Comparison of ENCODE assay signal across 10 cellular contexts in the genomic region with DNA sequence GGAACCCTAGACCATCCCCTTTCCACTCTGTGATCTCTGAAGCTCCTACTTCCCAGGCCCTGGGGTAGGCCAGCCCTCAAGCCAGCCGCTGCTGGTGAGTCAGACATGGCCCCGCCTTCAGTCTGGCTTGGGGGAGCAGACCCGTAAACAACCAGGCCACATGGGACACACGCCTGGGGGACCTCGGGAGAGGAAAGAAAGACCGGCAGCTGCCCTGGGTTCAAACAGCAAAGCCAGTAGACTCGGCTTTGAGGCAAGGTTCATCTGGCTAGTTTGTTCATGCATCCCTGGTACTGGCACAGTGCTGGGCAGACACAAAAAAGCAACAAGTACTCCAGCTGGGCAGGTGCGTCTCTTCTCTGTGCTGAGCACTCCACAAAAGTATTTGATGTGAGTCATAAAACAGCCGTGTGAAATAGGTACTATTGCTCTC.
DNase-seq lines count a peak whose midpoint lies in the region; ATAC-seq, FAIRE-seq and TF ChIP-seq lines count a peak whose summit lies in the region.
"Had no signal": no experiment of that assay in that cellular context is flagged by ENCODE, and none has a peak within 500 bp of the region (broad histone marks: within the 10 kb centered on the region; RNA-seq: fewer than 3 reads in every experiment).

No MANE protein-coding gene starts in this region.

- POLR2A ChIA-PET in GM12878 (lab: Charles Lee) = interaction anchor here (0.6 kb wide), 1 partner anchor 72 kb away, joined by 3 read pairs; no protein-coding TSS in a partner anchor

- H2AFZ ChIP-seq in GM12878 (ENCODE audit: control insufficient read depth, low read depth, low read length) = no peak overlapping the region
- H2AFZ ChIP-seq in MM.1S (ENCODE audit: low read length) = no peak overlapping the region

- SMC1A ChIA-PET in GM12878 (lab: Charles Lee; ENCODE audit: uncharacterized antibody, unreplicated experiment) = interaction anchor here (1.3 kb wide), 1 partner anchor 37 kb away, joined by 3 read pairs; no protein-coding TSS in a partner anchor

- no peak overlapping the region for H3K4me3 ChIP-seq in GM12878
- no peak overlapping the region for H3K4me3 ChIP-seq in MM.1S (ENCODE audit: low read length)

- no peaks in the 10 kb centered on the region for H3K36me3 ChIP-seq in GM12878 (ENCODE audit: control insufficient read depth in 2 of 2, insufficient read depth in 2 of 2, low read length in 1 of 2)
- no peaks in the 10 kb centered on the region for H3K36me3 ChIP-seq in MM.1S (replicated peaks; ENCODE audit: insufficient read depth, low read length)

- DNase-seq in DMS53 treated with DMSO at 0.1 percent for 48 hours (lab: John Stamatoyannopoulos, UW; ENCODE audit: unreplicated experiment) = peak; percentile 61
- peak; percentile 69 for DNase-seq in M059J (ENCODE audit: low read depth)
- no peak for DNase-seq in GM12878 (ENCODE audit: low read depth, low spot score)
- DNase-seq in mesenteric fat pad (ENCODE audit: low spot score) = peak; percentile 82
- DNase-seq in SHP77 treated with DMSO at 0.1 percent for 48 hours (lab: John Stamatoyannopoulos, UW) = no peak
- no peak for DNase-seq in G401 (ENCODE audit: low spot score)
- no peak for DNase-seq in D341Med (ENCODE audit: low spot score)
- no peak for DNase-seq in MM.1S
- DNase-seq: activated CD4-positive, alpha-beta T cell treated with anti-CD3 and anti-CD28 coated beads, Interleukin-2, amount 50 U/mL, for 4 hours; NCI-H2029 treated with DMSO at 0.1 percent for 48 hours had no signal

- CTCF ChIA-PET in GM12878 (lab: Yijun Ruan, JAX) = interaction anchor here (1.7 to 2.7 kb wide), 2 partner anchors 10 to 14 kb away, joined by 8 to 10 read pairs; no protein-coding TSS in a partner anchor

- peak; percentile 34; the same call in 2 of the 3 replicates for ATAC-seq in GM12878

- no peak overlapping the region for H3K4me2 ChIP-seq in GM12878 (ENCODE audit: control insufficient read depth, insufficient read depth)
- H3K4me2 ChIP-seq in MM.1S (ENCODE audit: low read depth, low read length) = no peak overlapping the region

- H3K4me1 ChIP-seq in GM12878 (ENCODE audit: control insufficient read depth, insufficient read depth, low read length) = no peaks in the 10 kb centered on the region
- H3K4me1 ChIP-seq in MM.1S (ENCODE audit: low read length) = no peaks in the 10 kb centered on the region

- TF ChIP-seq CTCF in GM12878 (IDR thresholded peaks at IDR 0.05 in 2 of 3, conservative IDR thresholded peaks at IDR 0.05 in 1 of 3; ENCODE audit: control insufficient read depth in 2 of 3, extremely low read depth in 1 of 3, insufficient read depth in 1 of 3, low read depth in 3 of 3, low read length in 3 of 3) (no peak), MM.1S (IDR thresholded peaks at IDR 0.05; ENCODE audit: low read length) (no peak)

- no peak overlapping the region for H3K9ac ChIP-seq in GM12878 (ENCODE audit: control insufficient read depth, insufficient read depth, low read length)
- no peak overlapping the region for H3K9ac ChIP-seq in MM.1S (ENCODE audit: low read length)

- 4% methylated on average over 9 of the region's 9 CpGs for WGBS in GM12878 (ENCODE audit: insufficient coverage, insufficient replicate concordance, low lambda C conversion rate, missing lambda C conversion rate)

- no peak for TF ChIP-seq POLR2A in GM12878 (IDR thresholded peaks at IDR 0.05; ENCODE audit: low read depth, low read length)

- in situ Hi-C loops in GM12878 (cut with MboI) (no loop called here), G401 (cut with HindIII; ENCODE audit: low sequenced_read_pairs) (no loop called here)

- H3K9me3 ChIP-seq in GM12878 (replicated peaks; ENCODE audit: control insufficient read depth, insufficient read depth, low read length) (no peaks in the 10 kb centered on the region), MM.1S (replicated peaks; ENCODE audit: insufficient read depth, low read length) (no peaks in the 10 kb centered on the region)

- no peak for TF ChIP-seq EP300 in GM12878 (IDR thresholded peaks at IDR 0.05; ENCODE audit: borderline replicate concordance in 1 of 2, control insufficient read depth in 1 of 2, low read depth in 2 of 2, low read length in 2 of 2)

- no peaks in the 10 kb centered on the region for H3K79me2 ChIP-seq in GM12878 (ENCODE audit: control insufficient read depth, insufficient read depth, low read length)
- no peaks in the 10 kb centered on the region for H3K79me2 ChIP-seq in MM.1S (ENCODE audit: low read length)

- H3K27me3 ChIP-seq in GM12878 (replicated peaks in 1 of 2; ENCODE audit: control insufficient read depth in 2 of 2, insufficient read depth in 2 of 2, low read length in 1 of 2) (no peaks in the 10 kb centered on the region; a peak in 1 of 4 replicates), MM.1S (replicated peaks; ENCODE audit: insufficient read depth, low read length) (no peaks in the 10 kb centered on the region)

- no peaks in the 10 kb centered on the region for H3K9me2 ChIP-seq in MM.1S (replicated peaks; ENCODE audit: insufficient read depth, low read length)

- no peak for FAIRE-seq in GM12878 (lab: Jason Lieb, UNC)

- no peak for TF ChIP-seq RAD21 in GM12878 (IDR thresholded peaks at IDR 0.05; ENCODE audit: insufficient read depth, low read depth, low read length)

- intact Hi-C loops in GM12878 (cut with micrococcal nuclease; ENCODE audit: unreplicated experiment) = no loop called here

- no peak overlapping the region for H3K27ac ChIP-seq in GM12878 (ENCODE audit: control insufficient read depth, insufficient read depth)
- H3K27ac ChIP-seq in MM.1S (ENCODE audit: low read length) = no peak overlapping the region

- BruUV-seq in GM12878 (replicated peaks; lab: Mats Ljungman, UMichigan) = no TSS peak

- H3F3A ChIP-seq in MM.1S (ENCODE audit: insufficient read depth, low read length) = no peaks in the 10 kb centered on the region

- H4K20me1 ChIP-seq in GM12878 (ENCODE audit: control insufficient read depth, insufficient read depth) (no peaks in the 10 kb centered on the region), MM.1S (ENCODE audit: insufficient read depth, low read length) (no peaks in the 10 kb centered on the region)

- RAD21 ChIA-PET in GM12878 (lab: Charles Lee; ENCODE audit: unreplicated experiment) = no interaction called here

TF ChIP-seq in GM12878, 131 proteins besides CTCF, POLR2A, EP300 and RAD21 (continues in another document):
- TF ChIP-seq SIX5 (IDR thresholded peaks at IDR 0.05; ENCODE audit: low read depth, low read length, severe bottlenecking) (no peak), CBX3 (IDR thresholded peaks at IDR 0.05; ENCODE audit: borderline replicate concordance, low read depth) (no peak), E2F4 (IDR thresholded peaks at IDR 0.05; ENCODE audit: low read depth, low read length) (no peak), KAT2A (conservative IDR thresholded peaks at IDR 0.05; ENCODE audit: control insufficient read depth, low read depth, low read length) (no peak), SUZ12 (IDR thresholded peaks at IDR 0.05; ENCODE audit: unreplicated experiment) (no peak), BRCA1 (IDR thresholded peaks at IDR 0.05; ENCODE audit: low read depth, low read length) (no peak), TCF3 (IDR thresholded peaks at IDR 0.05; ENCODE audit: borderline replicate concordance, insufficient read depth, low read depth, low read length) (no peak)
- TF ChIP-seq, protein P1, sequence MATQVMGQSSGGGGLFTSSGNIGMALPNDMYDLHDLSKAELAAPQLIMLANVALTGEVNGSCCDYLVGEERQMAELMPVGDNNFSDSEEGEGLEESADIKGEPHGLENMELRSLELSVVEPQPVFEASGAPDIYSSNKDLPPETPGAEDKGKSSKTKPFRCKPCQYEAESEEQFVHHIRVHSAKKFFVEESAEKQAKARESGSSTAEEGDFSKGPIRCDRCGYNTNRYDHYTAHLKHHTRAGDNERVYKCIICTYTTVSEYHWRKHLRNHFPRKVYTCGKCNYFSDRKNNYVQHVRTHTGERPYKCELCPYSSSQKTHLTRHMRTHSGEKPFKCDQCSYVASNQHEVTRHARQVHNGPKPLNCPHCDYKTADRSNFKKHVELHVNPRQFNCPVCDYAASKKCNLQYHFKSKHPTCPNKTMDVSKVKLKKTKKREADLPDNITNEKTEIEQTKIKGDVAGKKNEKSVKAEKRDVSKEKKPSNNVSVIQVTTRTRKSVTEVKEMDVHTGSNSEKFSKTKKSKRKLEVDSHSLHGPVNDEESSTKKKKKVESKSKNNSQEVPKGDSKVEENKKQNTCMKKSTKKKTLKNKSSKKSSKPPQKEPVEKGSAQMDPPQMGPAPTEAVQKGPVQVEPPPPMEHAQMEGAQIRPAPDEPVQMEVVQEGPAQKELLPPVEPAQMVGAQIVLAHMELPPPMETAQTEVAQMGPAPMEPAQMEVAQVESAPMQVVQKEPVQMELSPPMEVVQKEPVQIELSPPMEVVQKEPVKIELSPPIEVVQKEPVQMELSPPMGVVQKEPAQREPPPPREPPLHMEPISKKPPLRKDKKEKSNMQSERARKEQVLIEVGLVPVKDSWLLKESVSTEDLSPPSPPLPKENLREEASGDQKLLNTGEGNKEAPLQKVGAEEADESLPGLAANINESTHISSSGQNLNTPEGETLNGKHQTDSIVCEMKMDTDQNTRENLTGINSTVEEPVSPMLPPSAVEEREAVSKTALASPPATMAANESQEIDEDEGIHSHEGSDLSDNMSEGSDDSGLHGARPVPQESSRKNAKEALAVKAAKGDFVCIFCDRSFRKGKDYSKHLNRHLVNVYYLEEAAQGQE (IDR thresholded peaks at IDR 0.05; ENCODE audit: low read depth, low read length) = no peak
- TF ChIP-seq, protein P2, sequence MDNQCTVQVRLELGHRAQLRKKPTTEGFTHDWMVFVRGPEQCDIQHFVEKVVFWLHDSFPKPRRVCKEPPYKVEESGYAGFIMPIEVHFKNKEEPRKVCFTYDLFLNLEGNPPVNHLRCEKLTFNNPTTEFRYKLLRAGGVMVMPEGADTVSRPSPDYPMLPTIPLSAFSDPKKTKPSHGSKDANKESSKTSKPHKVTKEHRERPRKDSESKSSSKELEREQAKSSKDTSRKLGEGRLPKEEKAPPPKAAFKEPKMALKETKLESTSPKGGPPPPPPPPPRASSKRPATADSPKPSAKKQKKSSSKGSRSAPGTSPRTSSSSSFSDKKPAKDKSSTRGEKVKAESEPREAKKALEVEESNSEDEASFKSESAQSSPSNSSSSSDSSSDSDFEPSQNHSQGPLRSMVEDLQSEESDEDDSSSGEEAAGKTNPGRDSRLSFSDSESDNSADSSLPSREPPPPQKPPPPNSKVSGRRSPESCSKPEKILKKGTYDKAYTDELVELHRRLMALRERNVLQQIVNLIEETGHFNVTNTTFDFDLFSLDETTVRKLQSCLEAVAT (IDR thresholded peaks at IDR 0.05) = no peak

Comparison
In these comparisons a context has a peak if more than half of its experiments do, and no peak if none do; other contexts are left out.
1. DNase-seq: peak in DMS53 treated with DMSO at 0.1 percent for 48 hours (single experiment), M059J (single experiment) and mesenteric fat pad (single experiment); none in GM12878 (single experiment), SHP77 treated with DMSO at 0.1 percent for 48 hours (single experiment), G401 (single experiment), D341Med (single experiment) and MM.1S (single experiment).